1 cellular context compared by ENCODE assay signal in the genomic region with DNA sequence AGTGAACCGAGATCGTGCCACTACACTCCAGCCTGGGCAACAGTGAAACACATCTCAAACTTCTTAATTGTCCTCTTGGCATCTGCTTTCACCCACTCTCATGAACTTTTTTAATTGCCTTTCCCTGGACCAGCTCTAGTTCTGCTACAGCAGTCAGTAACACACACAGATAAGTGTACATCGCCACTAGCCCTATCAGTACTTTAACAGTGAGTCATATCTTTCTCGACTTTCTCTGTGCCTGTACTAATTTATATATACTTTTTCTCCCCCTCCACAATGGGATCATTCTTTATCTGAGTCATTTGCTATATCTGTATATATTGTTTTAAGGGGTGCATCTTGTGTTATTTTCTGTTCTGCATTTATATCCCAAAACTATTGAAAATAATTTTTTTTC.
TF ChIP-seq lines count a peak whose summit lies in the region.

No MANE protein-coding gene starts in this region.

TF ChIP-seq in GM12878, 131 proteins besides CTCF, POLR2A, EP300 and RAD21:
- no peak for TF ChIP-seq RBBP5 (conservative IDR thresholded peaks at IDR 0.05)
- TF ChIP-seq MTA2 (IDR thresholded peaks at IDR 0.05; ENCODE audit: low read depth): peak; percentile 44; the same call in 1 of the 2 replicates
- TF ChIP-seq NFIC (IDR thresholded peaks at IDR 0.05; ENCODE audit: low read depth, low read length): peak; percentile 60
- no peak for TF ChIP-seq TAF1 (IDR thresholded peaks at IDR 0.05; ENCODE audit: borderline replicate concordance, low read depth, low read length)
- TF ChIP-seq ATF7 (IDR thresholded peaks at IDR 0.05; ENCODE audit: low read depth): 0 out of 2 replicates have a peak, but pooled peaks have one; percentile 25
- TF ChIP-seq HDAC2 (IDR thresholded peaks at IDR 0.05): no peak
- no peak for TF ChIP-seq BRCA1 (IDR thresholded peaks at IDR 0.05; ENCODE audit: low read depth, low read length)
- TF ChIP-seq, protein P1, sequence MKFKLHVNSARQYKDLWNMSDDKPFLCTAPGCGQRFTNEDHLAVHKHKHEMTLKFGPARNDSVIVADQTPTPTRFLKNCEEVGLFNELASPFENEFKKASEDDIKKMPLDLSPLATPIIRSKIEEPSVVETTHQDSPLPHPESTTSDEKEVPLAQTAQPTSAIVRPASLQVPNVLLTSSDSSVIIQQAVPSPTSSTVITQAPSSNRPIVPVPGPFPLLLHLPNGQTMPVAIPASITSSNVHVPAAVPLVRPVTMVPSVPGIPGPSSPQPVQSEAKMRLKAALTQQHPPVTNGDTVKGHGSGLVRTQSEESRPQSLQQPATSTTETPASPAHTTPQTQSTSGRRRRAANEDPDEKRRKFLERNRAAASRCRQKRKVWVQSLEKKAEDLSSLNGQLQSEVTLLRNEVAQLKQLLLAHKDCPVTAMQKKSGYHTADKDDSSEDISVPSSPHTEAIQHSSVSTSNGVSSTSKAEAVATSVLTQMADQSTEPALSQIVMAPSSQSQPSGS (IDR thresholded peaks at IDR 0.05; ENCODE audit: low read length): peak; percentile 34; the same call in 1 of the 2 replicates
- no peak for TF ChIP-seq BCL11A (IDR thresholded peaks at IDR 0.05; ENCODE audit: low read depth, low read length)
- TF ChIP-seq CHD1 (IDR thresholded peaks at IDR 0.05; ENCODE audit: low read depth, low read length): no peak
- TF ChIP-seq IKZF2 (IDR thresholded peaks at IDR 0.05): peak; percentile 62 to 64
- peak; percentile 79 for TF ChIP-seq JUNB (IDR thresholded peaks at IDR 0.05)
- TF ChIP-seq MEF2A (IDR thresholded peaks at IDR 0.05; ENCODE audit: insufficient read depth, low read depth, low read length): peak; percentile 74
- TF ChIP-seq RAD51 (IDR thresholded peaks at IDR 0.05): no peak
- TF ChIP-seq IKZF1 (conservative IDR thresholded peaks at IDR 0.05): 0 out of 2 replicates have a peak, but pooled peaks have one; percentile 17
